9 cellular contexts compared by ENCODE assay signal in genomic region chr7:618539-619355, GRCh38.
DNase-seq lines count a peak whose midpoint lies in the region; ATAC-seq, FAIRE-seq and TF ChIP-seq lines count a peak whose summit lies in the region.
"Had no signal": no experiment of that assay in that cellular context is flagged by ENCODE, and none has a peak within 500 bp of the region (broad histone marks: within the 10 kb centered on the region; RNA-seq: fewer than 3 reads in every experiment).

No MANE protein-coding gene starts in this region.

- no peak overlapping the region for H3K4me3 ChIP-seq in pancreas
- no peak overlapping the region for H3K4me3 ChIP-seq in sigmoid colon
- H3K4me3 ChIP-seq: smooth muscle cell had no signal

- DNase-seq in GF-D8 (lab: John Stamatoyannopoulos, UW) (peak; percentile 98), T-helper 22 cell (ENCODE audit: low read depth) (peak; percentile 58), pancreas (peak in 1 of 6 donors; percentile 11), sigmoid colon (no peak)
- DNase-seq in activated naive CD8-positive, alpha-beta T cell treated with anti-CD3 and anti-CD28 coated beads, Interleukin-2, amount 10 ng/mL, durations not matched to agents 7 days and 5 days, result peak; percentile 63

- H3K27ac Mint-ChIP-seq in activated naive CD8-positive, alpha-beta T cell treated with anti-CD3 and anti-CD28 coated beads, Interleukin-2, amount 10 ng/mL, durations not matched to agents 7 days and 5 days, result peak overlapping the region; percentile 100

- H3K27me3 ChIP-seq in pancreas (no peaks in the 10 kb centered on the region), sigmoid colon (no peaks in the 10 kb centered on the region)

- TF ChIP-seq POLR2A in sigmoid colon (IDR thresholded peaks at IDR 0.05), result no peak

- H3K27ac ChIP-seq in pancreas, result no peak overlapping the region
- H3K27ac ChIP-seq in sigmoid colon, result no peak overlapping the region

- intact Hi-C loops in pancreas (cut with DNase I), result no loop called here
- intact Hi-C loops in sigmoid colon (cut with DNase I), result no loop called here

- H3K4me1 ChIP-seq in pancreas, result no peaks in the 10 kb centered on the region
- no peaks in the 10 kb centered on the region for H3K4me1 ChIP-seq in sigmoid colon

- ATAC-seq in activated naive CD8-positive, alpha-beta T cell treated with anti-CD3 and anti-CD28 coated beads, Interleukin-2, amount 10 ng/mL, durations not matched to agents 7 days and 5 days (ENCODE audit: low read depth), result peak; percentile 82
- ATAC-seq in pancreas (peak in 3 of 4 donors; percentile 32 to 59 (median 53)), HG03439 (IDR thresholded peaks at IDR 0.05; ENCODE audit: unreplicated experiment) (no peak), GM18870 (IDR thresholded peaks at IDR 0.05; ENCODE audit: unreplicated experiment) (no peak), HG02678 (IDR thresholded peaks at IDR 0.05; ENCODE audit: unreplicated experiment) (no peak)

- H3K9me3 Mint-ChIP-seq in activated naive CD8-positive, alpha-beta T cell treated with anti-CD3 and anti-CD28 coated beads, Interleukin-2, amount 10 ng/mL, durations not matched to agents 7 days and 5 days, result peaks cover 17% of the 10 kb centered on the region

- peaks cover 45% of the 10 kb centered on the region for H3K36me3 Mint-ChIP-seq in activated naive CD8-positive, alpha-beta T cell treated with anti-CD3 and anti-CD28 coated beads, Interleukin-2, amount 10 ng/mL, durations not matched to agents 7 days and 5 days

- FAIRE-seq in pancreas (lab: Jason Lieb, UNC), result no peak

- H3K9me3 ChIP-seq in pancreas (no peaks in the 10 kb centered on the region), sigmoid colon (peaks cover 0 to 9% (median 2%) of the 10 kb centered on the region in 4 donors)

- WGBS in pancreas, 2 donors, result 80 to 86% methylated on average over 14 of the region's 14 CpGs
- 47 to 59% methylated on average over 14 of the region's 14 CpGs for WGBS in sigmoid colon, 2 donors

- H3K4me1 Mint-ChIP-seq in activated naive CD8-positive, alpha-beta T cell treated with anti-CD3 and anti-CD28 coated beads, Interleukin-2, amount 10 ng/mL, durations not matched to agents 7 days and 5 days, result peaks cover 49% of the 10 kb centered on the region

- no peaks in the 10 kb centered on the region for H3K27me3 Mint-ChIP-seq in activated naive CD8-positive, alpha-beta T cell treated with anti-CD3 and anti-CD28 coated beads, Interleukin-2, amount 10 ng/mL, durations not matched to agents 7 days and 5 days

- TF ChIP-seq CTCF in pancreas (IDR thresholded peaks at IDR 0.05) (no peak), sigmoid colon (IDR thresholded peaks at IDR 0.05) (no peak)

- peak overlapping the region; percentile 90 for H3K4me3 Mint-ChIP-seq in activated naive CD8-positive, alpha-beta T cell treated with anti-CD3 and anti-CD28 coated beads, Interleukin-2, amount 10 ng/mL, durations not matched to agents 7 days and 5 days

- H3K36me3 ChIP-seq in pancreas (no peaks in the 10 kb centered on the region), sigmoid colon (no peaks in the 10 kb centered on the region)

- TF ChIP-seq EP300 in sigmoid colon (IDR thresholded peaks at IDR 0.05), result no peak

- POLR2A ChIA-PET in activated naive CD8-positive, alpha-beta T cell treated with anti-CD3 and anti-CD28 coated beads, Interleukin-2, amount 10 ng/mL, durations not matched to agents 7 days and 5 days (lab: Charles Lee), result interaction anchor here (0.7 to 9.1 kb wide), 12 partner anchors 9 to 266 kb away, joined by 3 to 164 read pairs (median 7); partner anchors contain the start of genes DNAAF5 and PRKAR1B

Comparison
In these comparisons a context has a peak if more than half of its experiments do, and no peak if none do; other contexts are left out.
1. ATAC-seq: peak in activated naive CD8-positive, alpha-beta T cell treated with anti-CD3 and anti-CD28 coated beads, Interleukin-2, amount 10 ng/mL, durations not matched to agents 7 days and 5 days (single experiment) and pancreas (3 of 4); none in HG03439 (single experiment), GM18870 (single experiment) and HG02678 (single experiment).